ENCODE assay signal across 13 cellular contexts in genomic region chr19:36169084-36169760, GRCh38. TPM values are rescaled to one million over a fixed set of nuclear protein-coding genes. Genes with fewer than 3 reads are reported as not detected.
A peak's percentile ranks its signal among the peaks of the same experiment; 100 is the strongest.
DNase-seq lines count a peak whose midpoint lies in the region; ATAC-seq, FAIRE-seq and TF ChIP-seq lines count a peak whose summit lies in the region.
"Had no signal": no experiment of that assay in that cellular context is flagged by ENCODE, and none has a peak within 500 bp of the region (broad histone marks: within the 10 kb centered on the region; RNA-seq: fewer than 3 reads in every experiment).

No MANE protein-coding gene starts in this region.

- 36 to 39% methylated on average over 9 of the region's 9 CpGs for whole genome bisulfite sequencing in gastroesophageal sphincter (ENCODE audit: low coverage in 1 of 2), 2 donors
- WGBS in small intestine, 3 donors, result 15 to 47% (median 34%) methylated on average over 9 of the region's 9 CpGs

- TF ChIP-seq POLR2A in gastroesophageal sphincter (IDR thresholded peaks at IDR 0.05), result no peak

- H3K4me1 ChIP-seq in gastroesophageal sphincter, result peaks cover 0 to 34% (median 0%) of the 10 kb centered on the region in 3 donors
- H3K4me1 ChIP-seq in small intestine (ENCODE audit: control insufficient read depth in 2 of 2, insufficient read depth in 1 of 2, low read depth in 1 of 2, low read length in 1 of 2), result peaks cover 0 to 2% of the 10 kb centered on the region in 2 donors

- H3K9me3 ChIP-seq in gastroesophageal sphincter, result no peaks in the 10 kb centered on the region
- H3K9me3 ChIP-seq in small intestine (ENCODE audit: control insufficient read depth, low read depth), result no peaks in the 10 kb centered on the region

- H3K27me3 ChIP-seq in gastroesophageal sphincter (no peaks in the 10 kb centered on the region), small intestine (ENCODE audit: control insufficient read depth in 2 of 2, insufficient read depth in 2 of 2, low read length in 2 of 2) (no peaks in the 10 kb centered on the region)

- H3K36me3 ChIP-seq in gastroesophageal sphincter, result peaks cover 0 to 17% of the 10 kb centered on the region in 2 donors
- H3K36me3 ChIP-seq in small intestine (ENCODE audit: control insufficient read depth in 2 of 2, insufficient read depth in 2 of 2, low read length in 2 of 2), result no peaks in the 10 kb centered on the region

- no peak for ATAC-seq in gastroesophageal sphincter
- ATAC-seq in GM21515 (IDR thresholded peaks at IDR 0.05; ENCODE audit: unreplicated experiment), result no peak

- DNase-seq in LHCN-M2 (ENCODE audit: low read depth) (peak; percentile 77), NCI-H526 treated with DMSO at 0.1 percent for 48 hours (lab: John Stamatoyannopoulos, UW) (peak; percentile 54), small intestine (peak; percentile 94), RKO (ENCODE audit: low spot score) (no peak), CD1c-positive myeloid dendritic cell (ENCODE audit: extremely low spot score) (no peak)
- DNase-seq in stimulated activated CD4-positive, alpha-beta T cell treated with anti-CD3 and anti-CD28 coated beads, Interleukin-4, amount 100 ng/mL, for 24 hours, result no peak
- DNase-seq: GDM1; stimulated activated CD4-positive, alpha-beta T cell treated with anti-CD3 and anti-CD28 coated beads, Interleukin-15, amount 100 ng/mL, for 24 hours had no signal

- no peak overlapping the region for H3K4me3 ChIP-seq in gastroesophageal sphincter
- no peak overlapping the region for H3K4me3 ChIP-seq in small intestine (ENCODE audit: low read depth in 1 of 2, low read length in 2 of 2)

- FAIRE-seq in small intestine (lab: Jason Lieb, UNC), result no peak
- FAIRE-seq: urothelium cell line had no signal

- TF ChIP-seq CTCF in gastroesophageal sphincter (IDR thresholded peaks at IDR 0.05), result no peak

- H3K27ac ChIP-seq in gastroesophageal sphincter (peak overlapping the region; percentile 49 to 81 (median 68)), small intestine (ENCODE audit: low read depth in 1 of 2, low read length in 1 of 2) (peak overlapping the region; percentile 62 to 86)

- TF ChIP-seq EP300 in gastroesophageal sphincter (IDR thresholded peaks at IDR 0.05), result no peak

RNA-seq across cellular contexts. Expression of gene COX7A1, which starts 17.0 kb away (rescaled TPM):
- total RNA-seq in LHCN-M2 (2014; rRNA removed) (not detected in 2 replicates), gastroesophageal sphincter (10 to 100 TPM; 50.4 to 66.6 (median 61.7) TPM)
- not detected for polyA plus RNA-seq in LHCN-M2 (2012)
- polyA plus RNA-seq in small intestine, result 10 to 100 TPM in 2 of 3 donors, 1 to 10 TPM in 1; 1.3 to 26.2 (median 15.6) TPM
- total RNA-seq: chondrocyte, OCI-LY7 had no signal

RNA-seq across cellular contexts. Expression of gene CAPNS1, which starts 29.4 kb away (rescaled TPM):
- total RNA-seq in LHCN-M2 (2014; rRNA removed), result 479 and 506 TPM in 2 replicates
- 2,058 TPM for polyA plus RNA-seq in LHCN-M2 (2012)
- 100 to 1,000 TPM; 151 to 237 (median 210) TPM for total RNA-seq in gastroesophageal sphincter
- polyA plus RNA-seq in small intestine, result 1,000 to 10,000 TPM in 1 of 3 donors, 100 to 1,000 TPM in 2; 637 to 1,094 (median 913) TPM

RNA-seq across cellular contexts. Expression of gene ZNF565, which starts 45.2 kb away (rescaled TPM):
- total RNA-seq in LHCN-M2 (2014; rRNA removed), result 2.9 and 3.7 TPM in 2 replicates
- 1.8 TPM for polyA plus RNA-seq in LHCN-M2 (2012)
- 1 to 10 TPM; 4.4 to 6.3 (median 5.8) TPM for total RNA-seq in gastroesophageal sphincter
- polyA plus RNA-seq in small intestine, result 1 to 10 TPM; 1.6 to 3.4 (median 2.3) TPM

RNA-seq across cellular contexts. Expression of gene ZNF146, which starts 45.7 kb away (rescaled TPM):
- 81.8 and 98.9 TPM in 2 replicates for total RNA-seq in LHCN-M2 (2014; rRNA removed)
- 20.1 TPM for polyA plus RNA-seq in LHCN-M2 (2012)
- total RNA-seq in gastroesophageal sphincter, result 10 to 100 TPM; 57.9 to 98.2 (median 75.2) TPM
- polyA plus RNA-seq in small intestine, result 10 to 100 TPM; 18.4 to 31.7 (median 19.7) TPM

RNA-seq across cellular contexts. Expression of gene TBCB, which starts 54.0 kb away (rescaled TPM):
- total RNA-seq in LHCN-M2 (2014; rRNA removed) (295 and 302 TPM in 2 replicates), gastroesophageal sphincter (100 to 1,000 TPM; 116 to 248 (median 180) TPM)
- polyA plus RNA-seq in LHCN-M2 (2012), result 440 TPM
- polyA plus RNA-seq in small intestine, result 100 to 1,000 TPM; 110 to 133 (median 115) TPM

Comparison
In these comparisons a context has a peak if more than half of its experiments do, and no peak if none do; other contexts are left out.
1. DNase-seq: peak in LHCN-M2 (single experiment), NCI-H526 treated with DMSO at 0.1 percent for 48 hours (single experiment) and small intestine (single experiment); none in stimulated activated CD4-positive, alpha-beta T cell treated with anti-CD3 and anti-CD28 coated beads, Interleukin-4, amount 100 ng/mL, for 24 hours (single experiment), RKO (single experiment) and CD1c-positive myeloid dendritic cell (single experiment).
2. RNA of gene COX7A1, which starts 17.0 kb away (total RNA-seq): 50.4 to 66.6 TPM in gastroesophageal sphincter; not detected in LHCN-M2; every median in the first group is over 10 times any median in the second.